Comparison of ENCODE assay signal across 7 cellular contexts in genomic region chr15:44726568-44727461, GRCh38. TPM values are rescaled to one million over a fixed set of nuclear protein-coding genes. Genes with fewer than 3 reads are reported as not detected.
DNase-seq lines count a peak whose midpoint lies in the region; ATAC-seq and TF ChIP-seq lines count a peak whose summit lies in the region.

No MANE protein-coding gene starts in this region.

- no peak for TF ChIP-seq EP300 in esophagus muscularis mucosa (IDR thresholded peaks at IDR 0.05)

- H3K9me3 ChIP-seq in esophagus muscularis mucosa (no peaks in the 10 kb centered on the region), neutrophil (no peaks in the 10 kb centered on the region)

- peaks cover 0 to 6% (median 4%) of the 10 kb centered on the region in 4 donors for H3K36me3 ChIP-seq in esophagus muscularis mucosa
- H3K36me3 ChIP-seq in neutrophil: peaks cover 6% of the 10 kb centered on the region

- H3K4me1 ChIP-seq in esophagus muscularis mucosa: peaks cover 29 to 53% (median 45%) of the 10 kb centered on the region in 4 donors
- peaks cover 77 to 87% of the 10 kb centered on the region in 2 experiments for H3K4me1 ChIP-seq in neutrophil (ENCODE audit: control insufficient read depth in 1 of 2, insufficient read depth in 1 of 2, low read depth in 1 of 2, low read length in 1 of 2)

- H3K27ac ChIP-seq in esophagus muscularis mucosa (replicated peaks in 1 of 4) (peak overlapping the region; percentile 96 to 99 (median 98)), neutrophil (peak overlapping the region; percentile 96)

- peak; percentile 17 for TF ChIP-seq POLR2A in esophagus muscularis mucosa (IDR thresholded peaks at IDR 0.05; ENCODE audit: low read depth)

- no peaks in the 10 kb centered on the region for H3K27me3 ChIP-seq in esophagus muscularis mucosa
- H3K27me3 ChIP-seq in neutrophil: no peaks in the 10 kb centered on the region

- DNase-seq in NCI-H69 (lab: John Stamatoyannopoulos, UW) (peak; percentile 61), activated T-cell treated with anti-CD3 and anti-CD28 coated beads for 24 hours (ENCODE audit: low read depth) (peak; percentile 69), esophagus muscularis mucosa (ENCODE audit: extremely low spot score) (no peak), GOT3 (lab: John Stamatoyannopoulos, UW) (no peak)

- 41% methylated on average over 5 of the region's 5 CpGs for whole genome bisulfite sequencing in esophagus muscularis mucosa

- intact Hi-C loops in esophagus muscularis mucosa (cut with DNase I): loop anchor here (2.0 kb wide), 1 partner anchor 14 kb away; no protein-coding TSS in a partner anchor

- TF ChIP-seq CTCF in esophagus muscularis mucosa (IDR thresholded peaks at IDR 0.05) (no peak), neutrophil (IDR thresholded peaks at IDR 0.05) (peak; percentile 31)

- H3K4me3 ChIP-seq in esophagus muscularis mucosa (peak overlapping the region in 2 of 4 donors; percentile 17 to 35), neutrophil (ENCODE audit: low read depth in 1 of 2, low read length in 1 of 2) (peak overlapping the region; percentile 89 to 91)

- peak; percentile 45 for ATAC-seq in GM18498 (IDR thresholded peaks at IDR 0.05; ENCODE audit: unreplicated experiment)
- peak; percentile 24 for ATAC-seq in HG02571 (IDR thresholded peaks at IDR 0.05; ENCODE audit: unreplicated experiment)

RNA-seq across cellular contexts. Expression of gene TRIM69, which starts 9.5 kb away (rescaled TPM):
- 10 to 100 TPM; 20.3 to 23.3 (median 21.9) TPM for total RNA-seq in esophagus muscularis mucosa

RNA-seq across cellular contexts. Expression of gene B2M, which starts 15.5 kb away (rescaled TPM):
- total RNA-seq in esophagus muscularis mucosa: 1,000 to 10,000 TPM; 1,352 to 2,424 (median 1,510) TPM

RNA-seq across cellular contexts. Expression of gene PATL2, which starts 15.7 kb away (rescaled TPM):
- under 1 TPM; 0.19 to 0.50 (median 0.41) TPM for total RNA-seq in esophagus muscularis mucosa

Comparison
In these comparisons a context has a peak if more than half of its experiments do, and no peak if none do; other contexts are left out.
1. DNase-seq: peak in NCI-H69 (single experiment) and activated T-cell treated with anti-CD3 and anti-CD28 coated beads for 24 hours (single experiment); none in esophagus muscularis mucosa (single experiment) and GOT3 (single experiment).